Comparison of ENCODE assay signal across 7 cellular contexts in the genomic region with DNA sequence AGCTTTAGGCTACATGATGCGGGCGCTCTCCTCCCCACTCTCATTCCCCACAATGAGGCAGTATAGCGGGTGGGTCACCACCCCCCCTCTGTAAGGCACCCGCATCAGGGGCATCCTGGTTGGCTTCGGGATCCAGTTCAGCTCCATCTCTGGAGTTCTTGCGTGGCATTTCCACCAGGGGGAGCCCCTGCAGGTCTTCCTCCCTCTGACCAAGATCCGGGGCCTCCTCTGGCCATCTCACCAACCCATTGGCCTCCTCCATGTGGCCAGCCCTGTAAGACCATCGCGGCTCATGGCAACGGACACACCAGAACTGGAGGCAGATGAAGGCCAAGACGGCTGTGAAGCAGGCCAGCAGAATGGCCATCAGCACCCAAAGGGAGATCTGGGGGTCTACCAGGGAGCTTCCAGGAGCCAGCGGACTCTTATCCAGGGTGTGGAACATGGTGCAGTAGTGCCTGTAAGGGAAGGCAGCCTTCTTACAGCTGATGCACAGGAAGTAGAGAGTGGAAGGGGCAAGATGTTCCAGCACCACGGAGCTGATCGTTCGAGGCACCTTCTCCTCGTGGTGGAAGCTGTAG.
DNase-seq lines count a peak whose midpoint lies in the region; ATAC-seq and TF ChIP-seq lines count a peak whose summit lies in the region.

No MANE protein-coding gene starts in this region.

- H3K36me3 Mint-ChIP-seq in activated T-cell treated with anti-CD3 and anti-CD28 coated beads, Interleukin-2, amount 50 U/mL, for 72 hours (ENCODE audit: insufficient read depth in 2 of 2), result peaks cover 8 to 30% of the 10 kb centered on the region in 2 donors
- peaks cover 83% of the 10 kb centered on the region for H3K36me3 Mint-ChIP-seq in stimulated activated naive CD8-positive, alpha-beta T cell treated with anti-CD3 and anti-CD28 coated beads, Interleukin-15, Interleukin-2, amounts not matched to agents 100 ng/mL and 50 ng/mL, for 24 hours (ENCODE audit: low read depth)

- peaks cover 37% of the 10 kb centered on the region for H3K4me1 Mint-ChIP-seq in activated T-cell treated with anti-CD3 and anti-CD28 coated beads, Interleukin-2, amount 50 U/mL, for 72 hours (ENCODE audit: low read depth)
- peaks cover 48% of the 10 kb centered on the region for H3K4me1 Mint-ChIP-seq in stimulated activated naive CD8-positive, alpha-beta T cell treated with anti-CD3 and anti-CD28 coated beads, Interleukin-15, Interleukin-2, amounts not matched to agents 100 ng/mL and 50 ng/mL, for 24 hours (ENCODE audit: low read depth)

- H3K4me3 Mint-ChIP-seq in activated T-cell treated with anti-CD3 and anti-CD28 coated beads, Interleukin-2, amount 50 U/mL, for 72 hours, result peak overlapping the region in 1 of 2 donors; percentile 19
- no peak overlapping the region for H3K4me3 Mint-ChIP-seq in stimulated activated naive CD8-positive, alpha-beta T cell treated with anti-CD3 and anti-CD28 coated beads, Interleukin-15, Interleukin-2, amounts not matched to agents 100 ng/mL and 50 ng/mL, for 24 hours

- H3K4me3 ChIP-seq in GM06990 (replicated peaks; ENCODE audit: low read depth, low read length), result no peak overlapping the region
- no peak overlapping the region for H3K4me3 ChIP-seq in Karpas-422 (ENCODE audit: low read length)
- H3K4me3 ChIP-seq in right atrium auricular region, result no peak overlapping the region

- DNase-seq in GM06990 (ENCODE audit: extremely low read depth, insufficient read length) (no peak), Karpas-422 (peak; percentile 56), right atrium auricular region (ENCODE audit: low spot score) (no peak), KBM-7 (no peak)
- DNase-seq in activated T-cell treated with anti-CD3 and anti-CD28 coated beads, Interleukin-2, amount 50 U/mL, for 72 hours, result peak; percentile 45 to 57

- no peak overlapping the region for H3K4me2 ChIP-seq in Karpas-422 (ENCODE audit: low read depth, low read length, poor library complexity, severe bottlenecking)

- no peaks in the 10 kb centered on the region for H3K9me3 ChIP-seq in Karpas-422 (ENCODE audit: low read length)
- H3K9me3 ChIP-seq in right atrium auricular region, result no peaks in the 10 kb centered on the region

- no peak overlapping the region for H3K9ac ChIP-seq in Karpas-422 (ENCODE audit: low read length)

- TF ChIP-seq CTCF in GM06990 (IDR thresholded peaks at IDR 0.05; ENCODE audit: insufficient read depth, low read length, poor library complexity, severe bottlenecking) (peak; percentile 66), right atrium auricular region (IDR thresholded peaks at IDR 0.05) (peak; percentile 11 to 55)

- H3K79me2 ChIP-seq in Karpas-422 (ENCODE audit: low read length), result no peaks in the 10 kb centered on the region

- no peaks in the 10 kb centered on the region for H3K27me3 Mint-ChIP-seq in activated T-cell treated with anti-CD3 and anti-CD28 coated beads, Interleukin-2, amount 50 U/mL, for 72 hours (ENCODE audit: low read depth)
- no peaks in the 10 kb centered on the region for H3K27me3 Mint-ChIP-seq in stimulated activated naive CD8-positive, alpha-beta T cell treated with anti-CD3 and anti-CD28 coated beads, Interleukin-15, Interleukin-2, amounts not matched to agents 100 ng/mL and 50 ng/mL, for 24 hours

- H3K4me1 ChIP-seq in Karpas-422 (ENCODE audit: low read length), result no peaks in the 10 kb centered on the region
- H3K4me1 ChIP-seq in right atrium auricular region, result peaks cover 0 to 8% of the 10 kb centered on the region in 2 donors

- H3K27ac ChIP-seq in Karpas-422 (ENCODE audit: low read length) (no peak overlapping the region), right atrium auricular region (no peak overlapping the region)

- no peak overlapping the region for H2AFZ ChIP-seq in Karpas-422 (ENCODE audit: low read length)

- no peak for ATAC-seq in activated T-cell treated with anti-CD3 and anti-CD28 coated beads, Interleukin-2, amount 50 U/mL, for 72 hours (replicated peaks in 1 of 2)
- ATAC-seq in GM18520 (IDR thresholded peaks at IDR 0.05; ENCODE audit: unreplicated experiment), result no peak

- no peaks in the 10 kb centered on the region for H3K9me3 Mint-ChIP-seq in activated T-cell treated with anti-CD3 and anti-CD28 coated beads, Interleukin-2, amount 50 U/mL, for 72 hours
- H3K9me3 Mint-ChIP-seq in stimulated activated naive CD8-positive, alpha-beta T cell treated with anti-CD3 and anti-CD28 coated beads, Interleukin-15, Interleukin-2, amounts not matched to agents 100 ng/mL and 50 ng/mL, for 24 hours, result no peaks in the 10 kb centered on the region

- H3K27ac Mint-ChIP-seq in activated T-cell treated with anti-CD3 and anti-CD28 coated beads, Interleukin-2, amount 50 U/mL, for 72 hours, result no peak overlapping the region
- peak overlapping the region; percentile 89 for H3K27ac Mint-ChIP-seq in stimulated activated naive CD8-positive, alpha-beta T cell treated with anti-CD3 and anti-CD28 coated beads, Interleukin-15, Interleukin-2, amounts not matched to agents 100 ng/mL and 50 ng/mL, for 24 hours

- in situ Hi-C loops in KBM-7 (cut with MboI; ENCODE audit: low pct_unique_long_range_greater_than_20kb, low sequenced_read_pairs), result no loop called here

- H3K27me3 ChIP-seq in GM06990 (replicated peaks; ENCODE audit: control insufficient read depth, insufficient read depth, low read length) (no peaks in the 10 kb centered on the region), Karpas-422 (ENCODE audit: low read length) (no peaks in the 10 kb centered on the region), right atrium auricular region (no peaks in the 10 kb centered on the region)

- H3K9me2 ChIP-seq in Karpas-422 (replicated peaks; ENCODE audit: insufficient read depth, low read length), result no peaks in the 10 kb centered on the region

- H4K20me1 ChIP-seq in Karpas-422 (ENCODE audit: insufficient read depth, low read depth, low read length), result no peaks in the 10 kb centered on the region

- H3K36me3 ChIP-seq in GM06990 (ENCODE audit: control insufficient read depth, insufficient read depth, low read length) (peaks cover 31% of the 10 kb centered on the region), Karpas-422 (ENCODE audit: insufficient read depth, low read length) (peaks cover 64% of the 10 kb centered on the region; the same call in 1 of the 2 replicates), right atrium auricular region (peaks cover 4% of the 10 kb centered on the region)

Comparison
In these comparisons a context has a peak if more than half of its experiments do, and no peak if none do; other contexts are left out.
1. DNase-seq: peak in Karpas-422 (single experiment) and activated T-cell treated with anti-CD3 and anti-CD28 coated beads, Interleukin-2, amount 50 U/mL, for 72 hours (2 of 2); none in GM06990 (single experiment), right atrium auricular region (single experiment) and KBM-7 (single experiment).